Comparison of ENCODE assay signal across 8 cellular contexts in the genomic region with DNA sequence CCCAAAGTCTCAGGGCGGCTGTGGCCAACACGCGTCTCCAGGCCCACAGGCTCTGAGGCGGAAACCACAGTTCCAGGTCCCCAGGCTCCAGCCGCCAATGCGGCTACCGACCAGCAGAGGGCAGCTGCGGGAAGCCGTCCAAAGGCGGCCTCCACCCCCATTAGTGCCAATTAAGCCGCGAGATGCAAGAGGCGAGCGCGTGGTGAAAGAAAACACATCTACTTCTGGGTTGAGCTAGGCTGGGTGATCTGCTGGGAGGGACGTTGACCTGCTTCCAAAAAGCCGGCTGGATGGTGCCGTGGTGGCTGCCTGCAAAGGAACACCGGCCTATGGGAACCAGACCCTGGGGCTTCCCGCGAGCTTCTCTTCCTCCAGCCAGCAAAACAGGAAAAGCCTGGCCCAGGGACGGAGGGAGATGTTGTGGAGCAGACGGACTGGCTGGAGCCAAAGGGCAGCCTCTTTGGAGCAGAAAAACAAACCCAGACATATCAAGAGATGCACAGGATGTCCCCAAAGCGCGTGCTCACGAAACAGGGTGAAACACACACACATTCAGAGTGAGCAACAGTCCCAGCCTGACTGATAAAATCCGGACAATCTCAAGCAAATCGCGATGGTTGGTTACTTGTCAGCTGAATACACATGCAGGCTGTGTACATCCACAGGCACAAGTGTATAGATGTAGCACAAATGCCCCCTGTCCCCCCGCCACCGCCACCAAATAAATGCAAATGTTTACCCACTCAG.
DNase-seq lines count a peak whose midpoint lies in the region; ATAC-seq and TF ChIP-seq lines count a peak whose summit lies in the region.

No MANE protein-coding gene starts in this region.

- H3K36me3 Mint-ChIP-seq in activated CD4-positive, alpha-beta T cell treated with anti-CD3 and anti-CD28 coated beads, Interleukin-2, amount 10 ng/mL, durations not matched to agents 24 days and 14 days (ENCODE audit: low read depth): no peaks in the 10 kb centered on the region
- H3K36me3 Mint-ChIP-seq in endothelial cell (ENCODE audit: low read depth, unreplicated experiment): no peaks in the 10 kb centered on the region
- H3K36me3 Mint-ChIP-seq in memory B cell: no peaks in the 10 kb centered on the region

- peak overlapping the region; percentile 65 for H3K4me3 ChIP-seq in BE2C (ENCODE audit: low read depth, low read length)

- no peaks in the 10 kb centered on the region for H3K27me3 ChIP-seq in BE2C

- no peaks in the 10 kb centered on the region for H3K36me3 ChIP-seq in BE2C

- no peaks in the 10 kb centered on the region for H3K9me3 ChIP-seq in BE2C

- H3K4me3 Mint-ChIP-seq in activated CD4-positive, alpha-beta T cell treated with anti-CD3 and anti-CD28 coated beads, Interleukin-2, amount 10 ng/mL, durations not matched to agents 24 days and 14 days: peak overlapping the region; percentile 48
- H3K4me3 Mint-ChIP-seq in endothelial cell (ENCODE audit: unreplicated experiment) (peak overlapping the region; percentile 63), memory B cell (peak overlapping the region; percentile 10)

- intact Hi-C loops in activated CD4-positive, alpha-beta T cell treated with anti-CD3 and anti-CD28 coated beads, Interleukin-2, amount 10 ng/mL, durations not matched to agents 24 days and 14 days (cut with micrococcal nuclease): loop anchor here (5.0 to 10.0 kb wide), 2 partner anchors 921 to 978 kb away; no protein-coding TSS in a partner anchor

- H3K9me3 Mint-ChIP-seq in activated CD4-positive, alpha-beta T cell treated with anti-CD3 and anti-CD28 coated beads, Interleukin-2, amount 10 ng/mL, durations not matched to agents 24 days and 14 days: no peaks in the 10 kb centered on the region
- H3K9me3 Mint-ChIP-seq in endothelial cell (ENCODE audit: unreplicated experiment): no peaks in the 10 kb centered on the region
- H3K9me3 Mint-ChIP-seq in memory B cell: no peaks in the 10 kb centered on the region

- no peak overlapping the region for H3K27ac Mint-ChIP-seq in activated CD4-positive, alpha-beta T cell treated with anti-CD3 and anti-CD28 coated beads, Interleukin-2, amount 10 ng/mL, durations not matched to agents 24 days and 14 days
- H3K27ac Mint-ChIP-seq in endothelial cell (ENCODE audit: unreplicated experiment): peak overlapping the region; percentile 72
- H3K27ac Mint-ChIP-seq in memory B cell: no peak overlapping the region

- H3K27me3 Mint-ChIP-seq in activated CD4-positive, alpha-beta T cell treated with anti-CD3 and anti-CD28 coated beads, Interleukin-2, amount 10 ng/mL, durations not matched to agents 24 days and 14 days: peaks cover 2% of the 10 kb centered on the region
- H3K27me3 Mint-ChIP-seq in endothelial cell (ENCODE audit: unreplicated experiment) (peaks cover 1% of the 10 kb centered on the region), memory B cell (peaks cover 15% of the 10 kb centered on the region)

- peak; percentile 98 for ATAC-seq in GM18907 (IDR thresholded peaks at IDR 0.05; ENCODE audit: unreplicated experiment)
- ATAC-seq in HG03103 (IDR thresholded peaks at IDR 0.05; ENCODE audit: low read depth, unreplicated experiment): peak; percentile 99
- ATAC-seq in memory B cell (ENCODE audit: low read depth): peak; percentile 69

- peaks cover 6% of the 10 kb centered on the region for H3K4me1 Mint-ChIP-seq in activated CD4-positive, alpha-beta T cell treated with anti-CD3 and anti-CD28 coated beads, Interleukin-2, amount 10 ng/mL, durations not matched to agents 24 days and 14 days
- H3K4me1 Mint-ChIP-seq in endothelial cell (ENCODE audit: unreplicated experiment): peaks cover 23% of the 10 kb centered on the region
- H3K4me1 Mint-ChIP-seq in memory B cell: peaks cover 4% of the 10 kb centered on the region

- peak; percentile 95 for TF ChIP-seq CTCF in BE2C (IDR thresholded peaks at IDR 0.05; ENCODE audit: low read depth, low read length)
- TF ChIP-seq CTCF in endothelial cell (IDR thresholded peaks at IDR 0.05; ENCODE audit: unreplicated experiment): peak; percentile 90

- DNase-seq in BE2C (peak; percentile 83), NCI-H2107 treated with DMSO at 0.1 percent for 48 hours (lab: John Stamatoyannopoulos, UW; ENCODE audit: unreplicated experiment) (peak; percentile 32), endothelial cell (ENCODE audit: low spot score) (peak; percentile 91), memory B cell (ENCODE audit: low spot score in 2 of 2) (peak; percentile 28 to 53)
- peak; percentile 88 for DNase-seq in activated CD4-positive, alpha-beta T cell treated with anti-CD3 and anti-CD28 coated beads, Interleukin-2, amount 10 ng/mL, durations not matched to agents 24 days and 14 days
- peak; percentile 2 for DNase-seq in stimulated activated CD8-positive, alpha-beta memory T cell treated with anti-CD3 and anti-CD28 coated beads, Interleukin-15, amount 100 ng/mL, for 24 hours (ENCODE audit: low read depth)

- H3K4me1 ChIP-seq in BE2C: no peaks in the 10 kb centered on the region

Comparison
In these comparisons a context has a peak if more than half of its experiments do, and no peak if none do; other contexts are left out.
1. Peak in every context shown above with its lines: DNase-seq, ATAC-seq and H3K4me3 ChIP-seq.
2. DNase-seq: peak in every context shown above with its lines; median percentile 91 in endothelial cell; 88 in activated CD4-positive, alpha-beta T cell treated with anti-CD3 and anti-CD28 coated beads, Interleukin-2, amount 10 ng/mL, durations not matched to agents 24 days and 14 days; 83 in BE2C; 40 in memory B cell; 32 in NCI-H2107 treated with DMSO at 0.1 percent for 48 hours; 2 in stimulated activated CD8-positive, alpha-beta memory T cell treated with anti-CD3 and anti-CD28 coated beads, Interleukin-15, amount 100 ng/mL, for 24 hours.
3. H3K4me3 Mint-ChIP-seq: peak in every context shown above with its lines; median percentile 63 in endothelial cell; 48 in activated CD4-positive, alpha-beta T cell treated with anti-CD3 and anti-CD28 coated beads, Interleukin-2, amount 10 ng/mL, durations not matched to agents 24 days and 14 days; 10 in memory B cell.